Comparison of ENCODE assay signal across 25 cellular contexts in the genomic region with DNA sequence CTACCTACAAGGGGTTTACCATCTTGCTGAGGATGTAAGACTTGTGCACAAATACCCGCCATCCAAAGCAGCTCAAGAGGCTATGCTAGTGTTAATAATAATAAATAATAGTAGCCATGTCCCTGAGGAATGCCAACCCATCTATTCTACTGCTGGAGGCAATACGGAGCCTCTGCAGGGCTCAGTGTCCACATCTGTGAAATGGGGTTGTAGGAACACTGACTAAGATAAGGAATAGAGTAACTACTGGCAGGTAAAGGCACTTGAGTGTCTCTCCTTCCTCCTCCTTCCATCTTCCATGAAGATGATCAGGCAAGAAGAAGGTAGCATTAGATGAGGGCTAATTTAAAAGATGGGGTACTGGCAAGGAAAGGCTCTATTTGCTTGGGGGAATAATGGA.
"Had no signal": no experiment of that assay in that cellular context is flagged by ENCODE, and none has a peak within 500 bp of the region (broad histone marks: within the 10 kb centered on the region; RNA-seq: fewer than 3 reads in every experiment).

No MANE protein-coding gene starts in this region.

- ATAC-seq: stimulated activated effector memory CD8-positive, alpha-beta T cell treated with anti-CD3 and anti-CD28 coated beads, Interleukin-12 subunit alpha, Interleukin-12 subunit beta, amount 100 ng/mL, for 72 hours; stimulated activated memory B cell treated with anti-CD40 and anti-IgM and Interleukin-4, amounts not matched to agents 10 μg/mL and 1 μg/mL and 100 μg/mL, for 72 hours; stimulated activated naive B cell treated with anti-CD40 and anti-IgM and Interleukin-4, amounts not matched to agents 10 μg/mL and 1 μg/mL and 100 μg/mL, for 72 hours; stimulated activated naive CD8-positive, alpha-beta T cell treated with anti-CD3 and anti-CD28 coated beads, Interleukin-15, amount 100 ng/mL, for 72 hours; stimulated activated naive CD8-positive, alpha-beta T cell treated with anti-CD3 and anti-CD28 coated beads, Interleukin-15, Interleukin-2, amounts not matched to agents 100 U/mL and 50 U/mL, for 24 hours; upper lobe of right lung had no signal

- H3K27ac ChIP-seq: stomach, suprapubic skin, testis, thoracic aorta, thyroid gland, tibial artery, tibial nerve, transverse colon, upper lobe of left lung, upper lobe of right lung, uterus, vagina had no signal

- H3K27me3 ChIP-seq: stomach, suprapubic skin, testis, thyroid gland, tibial artery, tibial nerve, transverse colon, upper lobe of left lung, upper lobe of right lung, uterus, vagina had no signal

- H3K4me1 ChIP-seq: stomach, suprapubic skin, testis, thyroid gland, tibial artery, tibial nerve, transverse colon, upper lobe of left lung, upper lobe of right lung, uterus, vagina had no signal

- H3K36me3 ChIP-seq: thyroid gland, transverse colon, upper lobe of left lung, upper lobe of right lung, uterus, vagina had no signal

- DNase-seq: stimulated activated CD4-positive, alpha-beta T cell treated with anti-CD3 and anti-CD28 coated beads, Interleukin-2, amount 100 ng/mL, for 48 hours; stimulated activated CD4-positive, alpha-beta T cell treated with anti-CD3 and anti-CD28 coated beads, Interleukin-4, amount 100 ng/mL, for 1 hour; stimulated activated CD4-positive, alpha-beta T cell treated with anti-CD3 and anti-CD28 coated beads, Interleukin-4, amount 100 ng/mL, for 24 hours; stimulated activated CD4-positive, alpha-beta T cell treated with anti-CD3 and anti-CD28 coated beads, Interleukin-4, amount 100 ng/mL, for 4 hours; stimulated activated CD8-positive, alpha-beta memory T cell treated with anti-CD3 and anti-CD28 coated beads, Interleukin-4, amount 100 ng/mL, for 48 hours; stimulated activated naive B cell treated with anti-CD40 and anti-IgM and Interleukin-4, amounts not matched to agents 10 μg/mL and 1 μg/mL and 100 μg/mL, for 72 hours; stimulated activated naive CD4-positive, alpha-beta T cell; stimulated activated naive CD4-positive, alpha-beta T cell treated with Interleukin-2 at 50 U/mL for 16 hours; stimulated activated naive CD8-positive, alpha-beta T cell treated with anti-CD3 and anti-CD28 coated beads, Interleukin-15, amount 100 ng/mL, for 72 hours; stimulated activated naive CD8-positive, alpha-beta T cell treated with anti-CD3 and anti-CD28 coated beads, Interleukin-15, Interleukin-2, amounts not matched to agents 100 U/mL and 50 U/mL, for 24 hours; stomach; substantia nigra; testis; thyroid gland; tibial artery; transverse colon; upper lobe of left lung; upper lobe of right lung; uterus had no signal

- H3K4me3 ChIP-seq: stomach, suprapubic skin, testis, thoracic aorta, thyroid gland, tibial artery, tibial nerve, transverse colon, upper lobe of left lung, upper lobe of right lung, uterus, vagina had no signal

- H3K9me3 ChIP-seq: testis, thyroid gland had no signal
